In the genomic region with DNA sequence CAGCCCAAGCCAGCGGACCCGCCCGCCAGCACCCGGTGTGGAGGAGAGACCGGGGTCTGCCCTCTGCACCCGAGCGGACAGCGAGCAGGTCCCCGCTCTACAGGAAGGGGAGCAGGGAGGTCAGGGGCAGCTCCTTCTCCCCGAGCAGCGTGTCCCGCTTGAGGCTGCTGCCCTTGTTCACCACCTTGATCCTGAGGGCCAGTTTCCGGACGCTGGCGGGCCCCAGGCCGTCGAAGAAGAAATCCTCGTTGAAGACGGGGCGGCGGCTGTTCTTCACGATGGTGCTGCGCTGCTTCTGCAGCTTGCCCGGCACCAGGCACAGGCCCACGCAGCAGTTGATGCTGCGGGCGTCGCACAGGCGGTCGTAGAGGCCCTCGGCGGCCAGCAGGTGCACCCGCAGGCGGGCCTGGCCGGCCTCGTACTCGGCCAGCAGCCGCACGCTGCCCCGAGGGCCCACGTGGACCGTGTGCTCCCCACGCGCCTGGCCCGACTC, we compare ENCODE assay signal across 1 cellular context.
A peak's percentile ranks its signal among the peaks of the same experiment; 100 is the strongest.
TF ChIP-seq lines count a peak whose summit lies in the region.

No MANE protein-coding gene starts in this region.

TF ChIP-seq in K562, 482 proteins besides CTCF, POLR2A, EP300 and RAD21:
- TF ChIP-seq, protein P1, sequence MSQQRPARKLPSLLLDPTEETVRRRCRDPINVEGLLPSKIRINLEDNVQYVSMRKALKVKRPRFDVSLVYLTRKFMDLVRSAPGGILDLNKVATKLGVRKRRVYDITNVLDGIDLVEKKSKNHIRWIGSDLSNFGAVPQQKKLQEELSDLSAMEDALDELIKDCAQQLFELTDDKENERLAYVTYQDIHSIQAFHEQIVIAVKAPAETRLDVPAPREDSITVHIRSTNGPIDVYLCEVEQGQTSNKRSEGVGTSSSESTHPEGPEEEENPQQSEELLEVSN (IDR thresholded peaks at IDR 0.05; ENCODE audit: borderline replicate concordance in 1 of 2, extremely low read depth in 1 of 2, insufficient read depth in 1 of 2, insufficient read length in 1 of 2, low read depth in 1 of 2, low read length in 1 of 2, poor library complexity in 1 of 2, severe bottlenecking in 1 of 2) = peak; percentile 17 to 66
- no peak for TF ChIP-seq KDM4B (IDR thresholded peaks at IDR 0.05; ENCODE audit: borderline replicate concordance in 2 of 2, low read depth in 1 of 2)
